17 cellular contexts compared by ENCODE assay signal in genomic region chr12:102396276-102396675, GRCh38.
DNase-seq lines count a peak whose midpoint lies in the region; ATAC-seq and TF ChIP-seq lines count a peak whose summit lies in the region.
"Had no signal": no experiment of that assay in that cellular context is flagged by ENCODE, and none has a peak within 500 bp of the region (broad histone marks: within the 10 kb centered on the region; RNA-seq: fewer than 3 reads in every experiment).

No MANE protein-coding gene starts in this region.

- 71% methylated on average over 2 of the region's 2 CpGs for WGBS in hepatocyte (ENCODE audit: low lambda C conversion rate, missing lambda C conversion rate)

- H3K79me2 ChIP-seq in hepatocyte, result no peaks in the 10 kb centered on the region

- intact Hi-C loops in head of caudate nucleus (cut with DNase I), result no loop called here

- no peak for ATAC-seq in HG03469 (IDR thresholded peaks at IDR 0.05; ENCODE audit: unreplicated experiment)
- no peak for ATAC-seq in HG03442 (IDR thresholded peaks at IDR 0.05; ENCODE audit: unreplicated experiment)
- ATAC-seq: HCT116 had no signal

- no peaks in the 10 kb centered on the region for H3K9me3 ChIP-seq in hepatocyte (ENCODE audit: low read depth)
- H3K9me3 ChIP-seq: BLaER1 had no signal

- DNase-seq in DMS53 (lab: John Stamatoyannopoulos, UW) (peak; percentile 61), NCI-H82 treated with DMSO at 0.1 percent for 48 hours (lab: John Stamatoyannopoulos, UW; ENCODE audit: unreplicated experiment) (peak; percentile 95), hepatocyte (ENCODE audit: low spot score) (no peak), head of caudate nucleus (no peak)
- no peak for DNase-seq in activated CD4-positive, alpha-beta T cell treated with anti-CD3 and anti-CD28 coated beads for 48 hours
- DNase-seq: AML-193; CD4-positive, alpha-beta memory T cell; DMS 273 treated with DMSO at 0.1 percent for 48 hours; DMS79 treated with DMSO at 0.1 percent for 48 hours; GF-D8; GOT3; H7 had no signal

- peaks cover 5% of the 10 kb centered on the region for H3K4me1 ChIP-seq in hepatocyte (ENCODE audit: insufficient read depth)
- H3K4me1 ChIP-seq: BLaER1 had no signal

- no peaks in the 10 kb centered on the region for H3K9me2 ChIP-seq in hepatocyte (replicated peaks; ENCODE audit: insufficient read depth)

- no peaks in the 10 kb centered on the region for H4K20me1 ChIP-seq in hepatocyte (ENCODE audit: insufficient read depth, poor library complexity, severe bottlenecking)
- H4K20me1 ChIP-seq: BLaER1 had no signal

- H3K4me3 ChIP-seq in hepatocyte, result no peak overlapping the region
- H3K4me3 ChIP-seq: BLaER1 had no signal

- H3K36me3 ChIP-seq in hepatocyte (replicated peaks; ENCODE audit: insufficient read depth, low read depth), result no peaks in the 10 kb centered on the region
- H3K36me3 ChIP-seq: BLaER1 had no signal

- H3K27ac ChIP-seq in hepatocyte, result no peak overlapping the region
- H3K27ac ChIP-seq: BLaER1, KMS-11 had no signal

- no peaks in the 10 kb centered on the region for H3K27me3 ChIP-seq in hepatocyte
- H3K27me3 ChIP-seq: BLaER1 had no signal

- no peak for TF ChIP-seq CTCF in hepatocyte (IDR thresholded peaks at IDR 0.05; ENCODE audit: poor library complexity)

- H3K4me2 ChIP-seq in hepatocyte, result no peak overlapping the region
- H3K4me2 ChIP-seq: BLaER1, KMS-11 had no signal

- H2AFZ ChIP-seq in hepatocyte, result peak overlapping the region; percentile 30

Comparison
In these comparisons a context has a peak if more than half of its experiments do, and no peak if none do; other contexts are left out.
1. DNase-seq: peak in DMS53 (single experiment) and NCI-H82 treated with DMSO at 0.1 percent for 48 hours (single experiment); none in hepatocyte (single experiment), head of caudate nucleus (0 of 42) and activated CD4-positive, alpha-beta T cell treated with anti-CD3 and anti-CD28 coated beads for 48 hours (single experiment).